Comparison of ENCODE assay signal across 1 cellular context in the genomic region with DNA sequence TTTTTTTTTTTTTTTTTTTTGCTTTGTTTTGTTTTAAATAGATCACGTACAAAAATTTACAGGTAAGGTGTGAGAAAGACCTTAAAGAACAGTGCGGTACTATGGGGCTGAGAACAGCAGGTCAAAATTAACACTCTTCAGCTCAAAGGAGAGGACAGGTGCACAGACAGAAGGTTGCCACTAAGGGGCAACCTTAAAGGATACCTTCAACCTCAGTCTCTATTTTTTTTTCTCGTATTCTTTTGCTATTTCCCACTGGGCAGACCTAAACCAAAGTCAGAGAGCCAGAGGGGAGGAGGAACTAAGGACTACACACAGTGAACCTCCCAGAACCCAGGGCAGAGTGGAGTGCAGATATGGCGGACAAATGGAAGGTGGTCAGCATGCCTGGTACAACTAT.
TF ChIP-seq lines count a peak whose summit lies in the region.

No MANE protein-coding gene starts in this region.

TF ChIP-seq in GM23338, 12 proteins besides CTCF, POLR2A, EP300 and RAD21 (continued from another document):
- TF ChIP-seq ETS1 (IDR thresholded peaks at IDR 0.05) = no peak
- TF ChIP-seq, protein P1, sequence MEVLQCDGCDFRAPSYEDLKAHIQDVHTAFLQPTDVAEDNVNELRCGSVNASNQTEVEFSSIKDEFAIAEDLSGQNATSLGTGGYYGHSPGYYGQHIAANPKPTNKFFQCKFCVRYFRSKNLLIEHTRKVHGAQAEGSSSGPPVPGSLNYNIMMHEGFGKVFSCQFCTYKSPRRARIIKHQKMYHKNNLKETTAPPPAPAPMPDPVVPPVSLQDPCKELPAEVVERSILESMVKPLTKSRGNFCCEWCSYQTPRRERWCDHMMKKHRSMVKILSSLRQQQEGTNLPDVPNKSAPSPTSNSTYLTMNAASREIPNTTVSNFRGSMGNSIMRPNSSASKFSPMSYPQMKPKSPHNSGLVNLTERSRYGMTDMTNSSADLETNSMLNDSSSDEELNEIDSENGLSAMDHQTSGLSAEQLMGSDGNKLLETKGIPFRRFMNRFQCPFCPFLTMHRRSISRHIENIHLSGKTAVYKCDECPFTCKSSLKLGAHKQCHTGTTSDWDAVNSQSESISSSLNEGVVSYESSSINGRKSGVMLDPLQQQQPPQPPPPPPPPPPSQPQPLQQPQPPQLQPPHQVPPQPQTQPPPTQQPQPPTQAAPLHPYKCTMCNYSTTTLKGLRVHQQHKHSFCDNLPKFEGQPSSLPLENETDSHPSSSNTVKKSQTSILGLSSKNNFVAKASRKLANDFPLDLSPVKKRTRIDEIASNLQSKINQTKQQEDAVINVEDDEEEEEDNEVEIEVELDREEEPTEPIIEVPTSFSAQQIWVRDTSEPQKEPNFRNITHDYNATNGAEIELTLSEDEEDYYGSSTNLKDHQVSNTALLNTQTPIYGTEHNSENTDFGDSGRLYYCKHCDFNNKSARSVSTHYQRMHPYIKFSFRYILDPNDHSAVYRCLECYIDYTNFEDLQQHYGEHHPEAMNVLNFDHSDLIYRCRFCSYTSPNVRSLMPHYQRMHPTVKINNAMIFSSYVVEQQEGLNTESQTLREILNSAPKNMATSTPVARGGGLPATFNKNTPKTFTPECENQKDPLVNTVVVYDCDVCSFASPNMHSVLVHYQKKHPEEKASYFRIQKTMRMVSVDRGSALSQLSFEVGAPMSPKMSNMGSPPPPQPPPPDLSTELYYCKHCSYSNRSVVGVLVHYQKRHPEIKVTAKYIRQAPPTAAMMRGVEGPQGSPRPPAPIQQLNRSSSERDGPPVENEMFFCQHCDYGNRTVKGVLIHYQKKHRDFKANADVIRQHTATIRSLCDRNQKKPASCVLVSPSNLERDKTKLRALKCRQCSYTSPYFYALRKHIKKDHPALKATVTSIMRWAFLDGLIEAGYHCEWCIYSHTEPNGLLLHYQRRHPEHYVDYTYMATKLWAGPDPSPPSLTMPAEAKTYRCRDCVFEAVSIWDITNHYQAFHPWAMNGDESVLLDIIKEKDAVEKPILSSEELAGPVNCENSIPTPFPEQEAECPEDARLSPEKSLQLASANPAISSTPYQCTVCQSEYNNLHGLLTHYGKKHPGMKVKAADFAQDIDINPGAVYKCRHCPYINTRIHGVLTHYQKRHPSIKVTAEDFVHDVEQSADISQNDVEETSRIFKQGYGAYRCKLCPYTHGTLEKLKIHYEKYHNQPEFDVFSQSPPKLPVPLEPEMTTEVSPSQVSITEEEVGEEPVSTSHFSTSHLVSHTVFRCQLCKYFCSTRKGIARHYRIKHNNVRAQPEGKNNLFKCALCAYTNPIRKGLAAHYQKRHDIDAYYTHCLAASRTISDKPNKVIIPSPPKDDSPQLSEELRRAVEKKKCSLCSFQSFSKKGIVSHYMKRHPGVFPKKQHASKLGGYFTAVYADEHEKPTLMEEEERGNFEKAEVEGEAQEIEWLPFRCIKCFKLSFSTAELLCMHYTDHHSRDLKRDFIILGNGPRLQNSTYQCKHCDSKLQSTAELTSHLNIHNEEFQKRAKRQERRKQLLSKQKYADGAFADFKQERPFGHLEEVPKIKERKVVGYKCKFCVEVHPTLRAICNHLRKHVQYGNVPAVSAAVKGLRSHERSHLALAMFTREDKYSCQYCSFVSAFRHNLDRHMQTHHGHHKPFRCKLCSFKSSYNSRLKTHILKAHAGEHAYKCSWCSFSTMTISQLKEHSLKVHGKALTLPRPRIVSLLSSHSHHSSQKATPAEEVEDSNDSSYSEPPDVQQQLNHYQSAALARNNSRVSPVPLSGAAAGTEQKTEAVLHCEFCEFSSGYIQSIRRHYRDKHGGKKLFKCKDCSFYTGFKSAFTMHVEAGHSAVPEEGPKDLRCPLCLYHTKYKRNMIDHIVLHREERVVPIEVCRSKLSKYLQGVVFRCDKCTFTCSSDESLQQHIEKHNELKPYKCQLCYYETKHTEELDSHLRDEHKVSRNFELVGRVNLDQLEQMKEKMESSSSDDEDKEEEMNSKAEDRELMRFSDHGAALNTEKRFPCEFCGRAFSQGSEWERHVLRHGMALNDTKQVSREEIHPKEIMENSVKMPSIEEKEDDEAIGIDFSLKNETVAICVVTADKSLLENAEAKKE (CRISPR knock-in tag; IDR thresholded peaks at IDR 0.05) = no peak
- no peak for TF ChIP-seq CREB1 (CRISPR knock-in tag; IDR thresholded peaks at IDR 0.05; ENCODE audit: low read depth)
- no peak for TF ChIP-seq REST (IDR thresholded peaks at IDR 0.05; ENCODE audit: unreplicated experiment)
- TF ChIP-seq POLR2AphosphoS5 (IDR thresholded peaks at IDR 0.05; ENCODE audit: low read depth) = no peak
